Comparison of ENCODE assay signal across 2 cellular contexts in the genomic region with DNA sequence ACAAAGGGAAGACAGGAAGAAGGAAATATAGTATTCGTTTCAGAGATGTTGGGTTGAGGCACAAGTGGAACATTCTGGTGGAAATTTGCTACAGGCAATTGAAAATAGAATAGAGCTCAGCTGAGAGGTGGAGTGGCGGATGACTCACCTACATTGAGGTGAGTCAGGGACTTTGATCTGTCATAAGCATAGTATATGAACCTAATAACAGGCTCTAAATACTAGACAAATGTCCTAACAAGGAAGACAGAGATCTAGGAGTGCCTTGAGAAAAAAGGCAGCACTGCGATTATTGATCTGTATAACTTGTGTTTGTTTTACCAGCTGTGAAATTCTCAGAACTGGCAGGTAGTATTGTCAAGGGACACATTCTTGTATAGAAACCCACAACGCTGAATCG.
TF ChIP-seq lines count a peak whose summit lies in the region.

No MANE protein-coding gene starts in this region.

TF ChIP-seq in GM23338, 12 proteins besides CTCF, POLR2A, EP300 and RAD21 (continued from another document and continues in another):
- no peak for TF ChIP-seq POLR2AphosphoS5 (IDR thresholded peaks at IDR 0.05; ENCODE audit: low read depth)
- TF ChIP-seq, protein P1, sequence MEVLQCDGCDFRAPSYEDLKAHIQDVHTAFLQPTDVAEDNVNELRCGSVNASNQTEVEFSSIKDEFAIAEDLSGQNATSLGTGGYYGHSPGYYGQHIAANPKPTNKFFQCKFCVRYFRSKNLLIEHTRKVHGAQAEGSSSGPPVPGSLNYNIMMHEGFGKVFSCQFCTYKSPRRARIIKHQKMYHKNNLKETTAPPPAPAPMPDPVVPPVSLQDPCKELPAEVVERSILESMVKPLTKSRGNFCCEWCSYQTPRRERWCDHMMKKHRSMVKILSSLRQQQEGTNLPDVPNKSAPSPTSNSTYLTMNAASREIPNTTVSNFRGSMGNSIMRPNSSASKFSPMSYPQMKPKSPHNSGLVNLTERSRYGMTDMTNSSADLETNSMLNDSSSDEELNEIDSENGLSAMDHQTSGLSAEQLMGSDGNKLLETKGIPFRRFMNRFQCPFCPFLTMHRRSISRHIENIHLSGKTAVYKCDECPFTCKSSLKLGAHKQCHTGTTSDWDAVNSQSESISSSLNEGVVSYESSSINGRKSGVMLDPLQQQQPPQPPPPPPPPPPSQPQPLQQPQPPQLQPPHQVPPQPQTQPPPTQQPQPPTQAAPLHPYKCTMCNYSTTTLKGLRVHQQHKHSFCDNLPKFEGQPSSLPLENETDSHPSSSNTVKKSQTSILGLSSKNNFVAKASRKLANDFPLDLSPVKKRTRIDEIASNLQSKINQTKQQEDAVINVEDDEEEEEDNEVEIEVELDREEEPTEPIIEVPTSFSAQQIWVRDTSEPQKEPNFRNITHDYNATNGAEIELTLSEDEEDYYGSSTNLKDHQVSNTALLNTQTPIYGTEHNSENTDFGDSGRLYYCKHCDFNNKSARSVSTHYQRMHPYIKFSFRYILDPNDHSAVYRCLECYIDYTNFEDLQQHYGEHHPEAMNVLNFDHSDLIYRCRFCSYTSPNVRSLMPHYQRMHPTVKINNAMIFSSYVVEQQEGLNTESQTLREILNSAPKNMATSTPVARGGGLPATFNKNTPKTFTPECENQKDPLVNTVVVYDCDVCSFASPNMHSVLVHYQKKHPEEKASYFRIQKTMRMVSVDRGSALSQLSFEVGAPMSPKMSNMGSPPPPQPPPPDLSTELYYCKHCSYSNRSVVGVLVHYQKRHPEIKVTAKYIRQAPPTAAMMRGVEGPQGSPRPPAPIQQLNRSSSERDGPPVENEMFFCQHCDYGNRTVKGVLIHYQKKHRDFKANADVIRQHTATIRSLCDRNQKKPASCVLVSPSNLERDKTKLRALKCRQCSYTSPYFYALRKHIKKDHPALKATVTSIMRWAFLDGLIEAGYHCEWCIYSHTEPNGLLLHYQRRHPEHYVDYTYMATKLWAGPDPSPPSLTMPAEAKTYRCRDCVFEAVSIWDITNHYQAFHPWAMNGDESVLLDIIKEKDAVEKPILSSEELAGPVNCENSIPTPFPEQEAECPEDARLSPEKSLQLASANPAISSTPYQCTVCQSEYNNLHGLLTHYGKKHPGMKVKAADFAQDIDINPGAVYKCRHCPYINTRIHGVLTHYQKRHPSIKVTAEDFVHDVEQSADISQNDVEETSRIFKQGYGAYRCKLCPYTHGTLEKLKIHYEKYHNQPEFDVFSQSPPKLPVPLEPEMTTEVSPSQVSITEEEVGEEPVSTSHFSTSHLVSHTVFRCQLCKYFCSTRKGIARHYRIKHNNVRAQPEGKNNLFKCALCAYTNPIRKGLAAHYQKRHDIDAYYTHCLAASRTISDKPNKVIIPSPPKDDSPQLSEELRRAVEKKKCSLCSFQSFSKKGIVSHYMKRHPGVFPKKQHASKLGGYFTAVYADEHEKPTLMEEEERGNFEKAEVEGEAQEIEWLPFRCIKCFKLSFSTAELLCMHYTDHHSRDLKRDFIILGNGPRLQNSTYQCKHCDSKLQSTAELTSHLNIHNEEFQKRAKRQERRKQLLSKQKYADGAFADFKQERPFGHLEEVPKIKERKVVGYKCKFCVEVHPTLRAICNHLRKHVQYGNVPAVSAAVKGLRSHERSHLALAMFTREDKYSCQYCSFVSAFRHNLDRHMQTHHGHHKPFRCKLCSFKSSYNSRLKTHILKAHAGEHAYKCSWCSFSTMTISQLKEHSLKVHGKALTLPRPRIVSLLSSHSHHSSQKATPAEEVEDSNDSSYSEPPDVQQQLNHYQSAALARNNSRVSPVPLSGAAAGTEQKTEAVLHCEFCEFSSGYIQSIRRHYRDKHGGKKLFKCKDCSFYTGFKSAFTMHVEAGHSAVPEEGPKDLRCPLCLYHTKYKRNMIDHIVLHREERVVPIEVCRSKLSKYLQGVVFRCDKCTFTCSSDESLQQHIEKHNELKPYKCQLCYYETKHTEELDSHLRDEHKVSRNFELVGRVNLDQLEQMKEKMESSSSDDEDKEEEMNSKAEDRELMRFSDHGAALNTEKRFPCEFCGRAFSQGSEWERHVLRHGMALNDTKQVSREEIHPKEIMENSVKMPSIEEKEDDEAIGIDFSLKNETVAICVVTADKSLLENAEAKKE (CRISPR knock-in tag; IDR thresholded peaks at IDR 0.05): no peak
- no peak for TF ChIP-seq ZNF114 (CRISPR knock-in tag; IDR thresholded peaks at IDR 0.05)
- no peak for TF ChIP-seq EZH2 (IDR thresholded peaks at IDR 0.05; ENCODE audit: low read depth, unreplicated experiment)
- no peak for TF ChIP-seq ZNF331 (CRISPR knock-in tag; IDR thresholded peaks at IDR 0.05; ENCODE audit: low read depth)
- no peak for TF ChIP-seq NANOG (IDR thresholded peaks at IDR 0.05; ENCODE audit: borderline replicate concordance)
- TF ChIP-seq STAT1 (IDR thresholded peaks at IDR 0.05; ENCODE audit: unreplicated experiment): no peak
- TF ChIP-seq, protein P2, sequence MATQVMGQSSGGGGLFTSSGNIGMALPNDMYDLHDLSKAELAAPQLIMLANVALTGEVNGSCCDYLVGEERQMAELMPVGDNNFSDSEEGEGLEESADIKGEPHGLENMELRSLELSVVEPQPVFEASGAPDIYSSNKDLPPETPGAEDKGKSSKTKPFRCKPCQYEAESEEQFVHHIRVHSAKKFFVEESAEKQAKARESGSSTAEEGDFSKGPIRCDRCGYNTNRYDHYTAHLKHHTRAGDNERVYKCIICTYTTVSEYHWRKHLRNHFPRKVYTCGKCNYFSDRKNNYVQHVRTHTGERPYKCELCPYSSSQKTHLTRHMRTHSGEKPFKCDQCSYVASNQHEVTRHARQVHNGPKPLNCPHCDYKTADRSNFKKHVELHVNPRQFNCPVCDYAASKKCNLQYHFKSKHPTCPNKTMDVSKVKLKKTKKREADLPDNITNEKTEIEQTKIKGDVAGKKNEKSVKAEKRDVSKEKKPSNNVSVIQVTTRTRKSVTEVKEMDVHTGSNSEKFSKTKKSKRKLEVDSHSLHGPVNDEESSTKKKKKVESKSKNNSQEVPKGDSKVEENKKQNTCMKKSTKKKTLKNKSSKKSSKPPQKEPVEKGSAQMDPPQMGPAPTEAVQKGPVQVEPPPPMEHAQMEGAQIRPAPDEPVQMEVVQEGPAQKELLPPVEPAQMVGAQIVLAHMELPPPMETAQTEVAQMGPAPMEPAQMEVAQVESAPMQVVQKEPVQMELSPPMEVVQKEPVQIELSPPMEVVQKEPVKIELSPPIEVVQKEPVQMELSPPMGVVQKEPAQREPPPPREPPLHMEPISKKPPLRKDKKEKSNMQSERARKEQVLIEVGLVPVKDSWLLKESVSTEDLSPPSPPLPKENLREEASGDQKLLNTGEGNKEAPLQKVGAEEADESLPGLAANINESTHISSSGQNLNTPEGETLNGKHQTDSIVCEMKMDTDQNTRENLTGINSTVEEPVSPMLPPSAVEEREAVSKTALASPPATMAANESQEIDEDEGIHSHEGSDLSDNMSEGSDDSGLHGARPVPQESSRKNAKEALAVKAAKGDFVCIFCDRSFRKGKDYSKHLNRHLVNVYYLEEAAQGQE (IDR thresholded peaks at IDR 0.05; ENCODE audit: unreplicated experiment): no peak
- no peak for TF ChIP-seq CREB1 (CRISPR knock-in tag; IDR thresholded peaks at IDR 0.05; ENCODE audit: low read depth)
- TF ChIP-seq, protein P3, sequence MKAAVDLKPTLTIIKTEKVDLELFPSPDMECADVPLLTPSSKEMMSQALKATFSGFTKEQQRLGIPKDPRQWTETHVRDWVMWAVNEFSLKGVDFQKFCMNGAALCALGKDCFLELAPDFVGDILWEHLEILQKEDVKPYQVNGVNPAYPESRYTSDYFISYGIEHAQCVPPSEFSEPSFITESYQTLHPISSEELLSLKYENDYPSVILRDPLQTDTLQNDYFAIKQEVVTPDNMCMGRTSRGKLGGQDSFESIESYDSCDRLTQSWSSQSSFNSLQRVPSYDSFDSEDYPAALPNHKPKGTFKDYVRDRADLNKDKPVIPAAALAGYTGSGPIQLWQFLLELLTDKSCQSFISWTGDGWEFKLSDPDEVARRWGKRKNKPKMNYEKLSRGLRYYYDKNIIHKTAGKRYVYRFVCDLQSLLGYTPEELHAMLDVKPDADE (IDR thresholded peaks at IDR 0.05): no peak

TF ChIP-seq in GM12878, 131 proteins besides CTCF, POLR2A, EP300 and RAD21:
- TF ChIP-seq, protein P4, sequence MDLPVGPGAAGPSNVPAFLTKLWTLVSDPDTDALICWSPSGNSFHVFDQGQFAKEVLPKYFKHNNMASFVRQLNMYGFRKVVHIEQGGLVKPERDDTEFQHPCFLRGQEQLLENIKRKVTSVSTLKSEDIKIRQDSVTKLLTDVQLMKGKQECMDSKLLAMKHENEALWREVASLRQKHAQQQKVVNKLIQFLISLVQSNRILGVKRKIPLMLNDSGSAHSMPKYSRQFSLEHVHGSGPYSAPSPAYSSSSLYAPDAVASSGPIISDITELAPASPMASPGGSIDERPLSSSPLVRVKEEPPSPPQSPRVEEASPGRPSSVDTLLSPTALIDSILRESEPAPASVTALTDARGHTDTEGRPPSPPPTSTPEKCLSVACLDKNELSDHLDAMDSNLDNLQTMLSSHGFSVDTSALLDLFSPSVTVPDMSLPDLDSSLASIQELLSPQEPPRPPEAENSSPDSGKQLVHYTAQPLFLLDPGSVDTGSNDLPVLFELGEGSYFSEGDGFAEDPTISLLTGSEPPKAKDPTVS (IDR thresholded peaks at IDR 0.05; ENCODE audit: low read depth, low read length): no peak
- no peak for TF ChIP-seq SUPT20H (IDR thresholded peaks at IDR 0.05; ENCODE audit: borderline replicate concordance, control insufficient read depth, low read depth, low read length)
- 0 out of 2 replicates have a peak, but pooled peaks have one; percentile 11 for TF ChIP-seq JUNB (IDR thresholded peaks at IDR 0.05)
- no peak for TF ChIP-seq ZSCAN29 (IDR thresholded peaks at IDR 0.05)
- no peak for TF ChIP-seq ESRRA (IDR thresholded peaks at IDR 0.05; ENCODE audit: low read length)
- TF ChIP-seq, protein P5, sequence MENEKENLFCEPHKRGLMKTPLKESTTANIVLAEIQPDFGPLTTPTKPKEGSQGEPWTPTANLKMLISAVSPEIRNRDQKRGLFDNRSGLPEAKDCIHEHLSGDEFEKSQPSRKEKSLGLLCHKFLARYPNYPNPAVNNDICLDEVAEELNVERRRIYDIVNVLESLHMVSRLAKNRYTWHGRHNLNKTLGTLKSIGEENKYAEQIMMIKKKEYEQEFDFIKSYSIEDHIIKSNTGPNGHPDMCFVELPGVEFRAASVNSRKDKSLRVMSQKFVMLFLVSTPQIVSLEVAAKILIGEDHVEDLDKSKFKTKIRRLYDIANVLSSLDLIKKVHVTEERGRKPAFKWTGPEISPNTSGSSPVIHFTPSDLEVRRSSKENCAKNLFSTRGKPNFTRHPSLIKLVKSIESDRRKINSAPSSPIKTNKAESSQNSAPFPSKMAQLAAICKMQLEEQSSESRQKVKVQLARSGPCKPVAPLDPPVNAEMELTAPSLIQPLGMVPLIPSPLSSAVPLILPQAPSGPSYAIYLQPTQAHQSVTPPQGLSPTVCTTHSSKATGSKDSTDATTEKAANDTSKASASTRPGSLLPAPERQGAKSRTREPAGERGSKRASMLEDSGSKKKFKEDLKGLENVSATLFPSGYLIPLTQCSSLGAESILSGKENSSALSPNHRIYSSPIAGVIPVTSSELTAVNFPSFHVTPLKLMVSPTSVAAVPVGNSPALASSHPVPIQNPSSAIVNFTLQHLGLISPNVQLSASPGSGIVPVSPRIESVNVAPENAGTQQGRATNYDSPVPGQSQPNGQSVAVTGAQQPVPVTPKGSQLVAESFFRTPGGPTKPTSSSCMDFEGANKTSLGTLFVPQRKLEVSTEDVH (IDR thresholded peaks at IDR 0.05; ENCODE audit: low read depth, partially characterized antibody): no peak
